Comparison of ENCODE assay signal across 15 cellular contexts in the genomic region with DNA sequence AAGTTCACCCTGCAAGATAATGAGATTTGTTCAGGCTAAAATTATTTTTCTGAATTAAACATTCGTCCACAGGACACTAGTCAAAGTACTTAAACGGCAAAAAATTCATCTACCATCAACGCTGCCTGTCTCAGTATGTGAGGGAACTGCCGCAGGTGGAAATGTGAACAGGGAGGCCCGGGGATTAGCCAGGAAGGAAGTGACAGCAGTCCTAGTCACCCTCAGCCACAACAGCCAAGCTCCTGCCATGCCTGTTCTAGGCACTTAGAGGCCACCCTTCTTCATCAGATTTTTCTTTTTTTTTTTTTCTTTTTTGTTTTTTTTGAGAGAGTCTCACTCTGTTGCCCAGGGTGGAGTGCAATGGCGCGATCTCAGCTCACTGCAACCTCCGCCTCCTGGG. TPM values are rescaled to one million over a fixed set of nuclear protein-coding genes. Genes with fewer than 3 reads are reported as not detected.
A peak's percentile ranks its signal among the peaks of the same experiment; 100 is the strongest.
DNase-seq lines count a peak whose midpoint lies in the region; ATAC-seq and TF ChIP-seq lines count a peak whose summit lies in the region.
"Had no signal": no experiment of that assay in that cellular context is flagged by ENCODE, and none has a peak within 500 bp of the region (broad histone marks: within the 10 kb centered on the region; RNA-seq: fewer than 3 reads in every experiment).

No MANE protein-coding gene starts in this region.

- peaks cover 44% of the 10 kb centered on the region for H3K79me2 ChIP-seq in neural progenitor cell (ENCODE audit: low read depth)

- no peak overlapping the region for H3K9ac ChIP-seq in neural progenitor cell
- H3K9ac ChIP-seq: KMS-11, parathyroid adenoma had no signal

- H3K36me3 Mint-ChIP-seq in activated naive CD4-positive, alpha-beta T cell treated with anti-CD3 and anti-CD28 coated beads, Interleukin-2, amount 10 ng/mL, durations not matched to agents 7 days and 5 days, result peaks cover 37% of the 10 kb centered on the region
- peaks cover 81% of the 10 kb centered on the region for H3K36me3 Mint-ChIP-seq in stimulated activated effector memory CD8-positive, alpha-beta T cell treated with anti-CD3 and anti-CD28 coated beads, Interleukin-12 subunit alpha, Interleukin-12 subunit beta, amount 100 ng/mL, for 72 hours
- H3K36me3 Mint-ChIP-seq in neural progenitor cell, result peaks cover 13% of the 10 kb centered on the region

- CTCF ChIA-PET in activated naive CD4-positive, alpha-beta T cell treated with anti-CD3 and anti-CD28 coated beads, Interleukin-2, amount 10 ng/mL, durations not matched to agents 7 days and 5 days (lab: Charles Lee), result interaction anchor here (0.6 kb wide), 1 partner anchor 52 kb away, joined by 3 read pairs; no protein-coding TSS in a partner anchor

- H3K4me1 Mint-ChIP-seq in activated naive CD4-positive, alpha-beta T cell treated with anti-CD3 and anti-CD28 coated beads, Interleukin-2, amount 10 ng/mL, durations not matched to agents 7 days and 5 days, result peaks cover 39% of the 10 kb centered on the region
- H3K4me1 Mint-ChIP-seq in stimulated activated effector memory CD8-positive, alpha-beta T cell treated with anti-CD3 and anti-CD28 coated beads, Interleukin-12 subunit alpha, Interleukin-12 subunit beta, amount 100 ng/mL, for 72 hours, result peaks cover 46% of the 10 kb centered on the region
- no peaks in the 10 kb centered on the region for H3K4me1 Mint-ChIP-seq in neural progenitor cell

- TF ChIP-seq CTCF in tibial artery (IDR thresholded peaks at IDR 0.05), result no peak
- TF ChIP-seq CTCF in neural progenitor cell (IDR thresholded peaks at IDR 0.05), result no peak

- H3K4me1 ChIP-seq in tibial artery (peaks cover 0 to 18% (median 0%) of the 10 kb centered on the region in 4 donors), neural progenitor cell (no peaks in the 10 kb centered on the region)
- H3K4me1 ChIP-seq: parathyroid adenoma had no signal

- H3K36me3 ChIP-seq in tibial artery, result peaks cover 20 to 53% (median 41%) of the 10 kb centered on the region in 3 donors
- no peaks in the 10 kb centered on the region for H3K36me3 ChIP-seq in neural progenitor cell

- peak overlapping the region; percentile 52 for H3K27ac Mint-ChIP-seq in activated naive CD4-positive, alpha-beta T cell treated with anti-CD3 and anti-CD28 coated beads, Interleukin-2, amount 10 ng/mL, durations not matched to agents 7 days and 5 days
- peak overlapping the region; percentile 88 for H3K27ac Mint-ChIP-seq in stimulated activated effector memory CD8-positive, alpha-beta T cell treated with anti-CD3 and anti-CD28 coated beads, Interleukin-12 subunit alpha, Interleukin-12 subunit beta, amount 100 ng/mL, for 72 hours
- no peak overlapping the region for H3K27ac Mint-ChIP-seq in neural progenitor cell

- ATAC-seq in stimulated activated effector memory CD8-positive, alpha-beta T cell treated with anti-CD3 and anti-CD28 coated beads, Interleukin-12 subunit alpha, Interleukin-12 subunit beta, amount 100 ng/mL, for 72 hours, result peak; percentile 63
- no peak for ATAC-seq in HG03175 (IDR thresholded peaks at IDR 0.05; ENCODE audit: unreplicated experiment)
- ATAC-seq: left ventricle myocardium superior had no signal

- peaks cover 4% of the 10 kb centered on the region for H4K20me1 ChIP-seq in neural progenitor cell (ENCODE audit: low read depth)

- intact Hi-C loops in tibial artery (cut with DNase I; ENCODE audit: low total_unique reads), result no loop called here

- no peaks in the 10 kb centered on the region for H3K27me3 ChIP-seq in tibial artery
- H3K27me3 ChIP-seq in neural progenitor cell, result no peaks in the 10 kb centered on the region

- no peak overlapping the region for H3K4me2 ChIP-seq in neural progenitor cell
- H3K4me2 ChIP-seq: KMS-11 had no signal

- DNase-seq in stimulated activated naive CD4-positive, alpha-beta T cell treated with Interleukin-2 at 50 U/mL for 16 hours (lab: John Stamatoyannopoulos, UW), result peak; percentile 15
- DNase-seq in stimulated activated naive CD4-positive, alpha-beta T cell (lab: John Stamatoyannopoulos, UW), result no peak
- DNase-seq in RKO (ENCODE audit: low spot score) (peak; percentile 58), tibial artery (no peak), neural progenitor cell (ENCODE audit: low spot score) (no peak)
- peak; percentile 23 for DNase-seq in activated naive CD4-positive, alpha-beta T cell treated with anti-CD3 and anti-CD28 coated beads, Interleukin-2, amount 10 ng/mL, durations not matched to agents 7 days and 5 days
- no peak for DNase-seq in stimulated activated effector memory CD8-positive, alpha-beta T cell treated with anti-CD3 and anti-CD28 coated beads, Interleukin-12 subunit alpha, Interleukin-12 subunit beta, amount 100 ng/mL, for 72 hours (ENCODE audit: low spot score in 2 of 2)
- DNase-seq: foreskin melanocyte, left ventricle myocardium superior, NCI-H446, SIG-M5, T-helper 9 cell had no signal

- H3F3A ChIP-seq in neural progenitor cell (ENCODE audit: low read depth), result peaks cover 4% of the 10 kb centered on the region

- no peaks in the 10 kb centered on the region for H3K9me3 ChIP-seq in tibial artery
- H3K9me3 ChIP-seq in neural progenitor cell (ENCODE audit: low read depth), result no peaks in the 10 kb centered on the region

- H3K4me3 ChIP-seq in tibial artery (no peak overlapping the region), neural progenitor cell (no peak overlapping the region)

- no peaks in the 10 kb centered on the region for H3K9me3 Mint-ChIP-seq in activated naive CD4-positive, alpha-beta T cell treated with anti-CD3 and anti-CD28 coated beads, Interleukin-2, amount 10 ng/mL, durations not matched to agents 7 days and 5 days
- no peaks in the 10 kb centered on the region for H3K9me3 Mint-ChIP-seq in stimulated activated effector memory CD8-positive, alpha-beta T cell treated with anti-CD3 and anti-CD28 coated beads, Interleukin-12 subunit alpha, Interleukin-12 subunit beta, amount 100 ng/mL, for 72 hours
- no peaks in the 10 kb centered on the region for H3K9me3 Mint-ChIP-seq in neural progenitor cell

- H3K4me3 Mint-ChIP-seq in activated naive CD4-positive, alpha-beta T cell treated with anti-CD3 and anti-CD28 coated beads, Interleukin-2, amount 10 ng/mL, durations not matched to agents 7 days and 5 days, result no peak overlapping the region
- peak overlapping the region; percentile 43 for H3K4me3 Mint-ChIP-seq in stimulated activated effector memory CD8-positive, alpha-beta T cell treated with anti-CD3 and anti-CD28 coated beads, Interleukin-12 subunit alpha, Interleukin-12 subunit beta, amount 100 ng/mL, for 72 hours
- H3K4me3 Mint-ChIP-seq in neural progenitor cell, result no peak overlapping the region

- H3K27ac ChIP-seq in tibial artery (no peak overlapping the region), neural progenitor cell (no peak overlapping the region)
- H3K27ac ChIP-seq: KMS-11, parathyroid adenoma had no signal

- H3K27me3 Mint-ChIP-seq in activated naive CD4-positive, alpha-beta T cell treated with anti-CD3 and anti-CD28 coated beads, Interleukin-2, amount 10 ng/mL, durations not matched to agents 7 days and 5 days, result no peaks in the 10 kb centered on the region
- peaks cover 2% of the 10 kb centered on the region for H3K27me3 Mint-ChIP-seq in neural progenitor cell (ENCODE audit: insufficient read depth, low read depth)

- H2AFZ ChIP-seq in neural progenitor cell (replicated peaks), result no peak overlapping the region
- H2AFZ ChIP-seq: parathyroid adenoma had no signal

RNA-seq across cellular contexts. Expression of a gene that starts 9.4 kb away (rescaled TPM):
- 80.7 and 85.0 TPM in 2 replicates for total RNA-seq in neural progenitor cell (ENCODE audit: low replicate concordance)

RNA-seq across cellular contexts. Expression of a gene that starts 9.7 kb away (rescaled TPM):
- 134 and 135 TPM in 2 replicates for total RNA-seq in neural progenitor cell (ENCODE audit: low replicate concordance)

RNA-seq across cellular contexts. Expression of a gene that starts 56.8 kb away (rescaled TPM):
- 39.1 and 39.6 TPM in 2 replicates for total RNA-seq in neural progenitor cell (ENCODE audit: low replicate concordance)

Comparison
In these comparisons a context has a peak if more than half of its experiments do, and no peak if none do; other contexts are left out.
1. DNase-seq: peak in stimulated activated naive CD4-positive, alpha-beta T cell treated with Interleukin-2 at 50 U/mL for 16 hours (single experiment), RKO (single experiment) and activated naive CD4-positive, alpha-beta T cell treated with anti-CD3 and anti-CD28 coated beads, Interleukin-2, amount 10 ng/mL, durations not matched to agents 7 days and 5 days (single experiment); none in stimulated activated naive CD4-positive, alpha-beta T cell (0 of 6), stimulated activated effector memory CD8-positive, alpha-beta T cell treated with anti-CD3 and anti-CD28 coated beads, Interleukin-12 subunit alpha, Interleukin-12 subunit beta, amount 100 ng/mL, for 72 hours (0 of 2), tibial artery (0 of 2) and neural progenitor cell (single experiment).